In genomic region chr5:44661851-44662250, GRCh38 we compare ENCODE assay signal across 23 cellular contexts.
"Had no signal": no experiment of that assay in that cellular context is flagged by ENCODE, and none has a peak within 500 bp of the region (broad histone marks: within the 10 kb centered on the region; RNA-seq: fewer than 3 reads in every experiment).

No MANE protein-coding gene starts in this region.

- H3K36me3 Mint-ChIP-seq: stimulated activated effector memory CD8-positive, alpha-beta T cell treated with anti-CD3 and anti-CD28 coated beads, Interleukin-12 subunit alpha, Interleukin-12 subunit beta, amount 100 ng/mL, for 72 hours; stimulated activated naive B cell treated with anti-CD40 and anti-IgM and Interleukin-4, amounts not matched to agents 10 μg/mL and 1 μg/mL and 100 μg/mL, for 72 hours had no signal

- H3K27me3 Mint-ChIP-seq: naive thymus-derived CD8-positive, alpha-beta T cell; natural killer cell treated with Interleukin-12 subunit alpha and Interleukin-12 subunit beta and Interleukin-15 and Interleukin-18, amount 100 ng/mL, for 72 hours; stimulated activated naive B cell treated with anti-CD40 and anti-IgM and Interleukin-4, amounts not matched to agents 10 μg/mL and 1 μg/mL and 100 μg/mL, for 72 hours; stimulated activated naive CD8-positive, alpha-beta T cell treated with anti-CD3 and anti-CD28 coated beads, Interleukin-15, Interleukin-2, amounts not matched to agents 100 ng/mL and 50 ng/mL, for 24 hours had no signal

- H3K27ac Mint-ChIP-seq: natural killer cell treated with Interleukin-12 subunit alpha and Interleukin-12 subunit beta and Interleukin-15 and Interleukin-18, amount 100 ng/mL, for 72 hours; nephron progenitor cell; stimulated activated effector memory CD8-positive, alpha-beta T cell treated with anti-CD3 and anti-CD28 coated beads, Interleukin-12 subunit alpha, Interleukin-12 subunit beta, amount 100 ng/mL, for 72 hours; stimulated activated naive B cell treated with anti-CD40 and anti-IgM and Interleukin-4, amounts not matched to agents 10 μg/mL and 1 μg/mL and 100 μg/mL, for 72 hours; stimulated activated naive CD8-positive, alpha-beta T cell treated with anti-CD3 and anti-CD28 coated beads, Interleukin-15, Interleukin-2, amounts not matched to agents 100 ng/mL and 50 ng/mL, for 24 hours had no signal

- DNase-seq: naive thymus-derived CD8-positive, alpha-beta T cell; nephron progenitor cell; nucleus accumbens; pancreas; psoas muscle; right cardiac atrium; right lobe of liver; sigmoid colon; small intestine; stimulated activated CD4-positive, alpha-beta T cell treated with anti-CD3 and anti-CD28 coated beads, Interleukin-15, amount 100 ng/mL, for 24 hours; stimulated activated CD4-positive, alpha-beta T cell treated with anti-CD3 and anti-CD28 coated beads, Interleukin-2, amount 100 ng/mL, for 24 hours; stimulated activated CD4-positive, alpha-beta T cell treated with anti-CD3 and anti-CD28 coated beads, Interleukin-2, amount 100 ng/mL, for 48 hours; stimulated activated CD4-positive, alpha-beta T cell treated with anti-CD3 and anti-CD28 coated beads, Interleukin-4, amount 100 ng/mL, for 24 hours; stimulated activated naive B cell treated with anti-CD40 and anti-IgM and Interleukin-4, amounts not matched to agents 10 μg/mL and 1 μg/mL and 100 μg/mL, for 72 hours; stimulated activated naive CD4-positive, alpha-beta T cell treated with Interleukin-2 at 50 U/mL for 16 hours; stomach; thyroid gland; trophoblast cell; upper lobe of left lung had no signal

- ATAC-seq: naive thymus-derived CD8-positive, alpha-beta T cell; natural killer cell treated with Interleukin-12 subunit alpha and Interleukin-12 subunit beta and Interleukin-15 and Interleukin-18, amount 100 ng/mL, for 72 hours; pancreas; psoas muscle; right cardiac atrium; right lobe of liver; stimulated activated effector memory CD8-positive, alpha-beta T cell treated with anti-CD3 and anti-CD28 coated beads, Interleukin-12 subunit alpha, Interleukin-12 subunit beta, amount 100 ng/mL, for 72 hours; stimulated activated naive B cell treated with anti-CD40 and anti-IgM and Interleukin-4, amounts not matched to agents 10 μg/mL and 1 μg/mL and 100 μg/mL, for 72 hours had no signal

- H3K4me1 Mint-ChIP-seq: naive thymus-derived CD8-positive, alpha-beta T cell; nephron progenitor cell; stimulated activated effector memory CD8-positive, alpha-beta T cell treated with anti-CD3 and anti-CD28 coated beads, Interleukin-12 subunit alpha, Interleukin-12 subunit beta, amount 100 ng/mL, for 72 hours; stimulated activated naive B cell treated with anti-CD40 and anti-IgM and Interleukin-4, amounts not matched to agents 10 μg/mL and 1 μg/mL and 100 μg/mL, for 72 hours had no signal

- H3K4me3 Mint-ChIP-seq: naive thymus-derived CD8-positive, alpha-beta T cell; natural killer cell treated with Interleukin-12 subunit alpha and Interleukin-12 subunit beta and Interleukin-15 and Interleukin-18, amount 100 ng/mL, for 72 hours; nephron progenitor cell; neural crest cell; stimulated activated effector memory CD8-positive, alpha-beta T cell treated with anti-CD3 and anti-CD28 coated beads, Interleukin-12 subunit alpha, Interleukin-12 subunit beta, amount 100 ng/mL, for 72 hours; stimulated activated naive B cell treated with anti-CD40 and anti-IgM and Interleukin-4, amounts not matched to agents 10 μg/mL and 1 μg/mL and 100 μg/mL, for 72 hours; stimulated activated naive CD8-positive, alpha-beta T cell treated with anti-CD3 and anti-CD28 coated beads, Interleukin-15, Interleukin-2, amounts not matched to agents 100 ng/mL and 50 ng/mL, for 24 hours had no signal
